ENCODE assay signal across 7 cellular contexts in the genomic region with DNA sequence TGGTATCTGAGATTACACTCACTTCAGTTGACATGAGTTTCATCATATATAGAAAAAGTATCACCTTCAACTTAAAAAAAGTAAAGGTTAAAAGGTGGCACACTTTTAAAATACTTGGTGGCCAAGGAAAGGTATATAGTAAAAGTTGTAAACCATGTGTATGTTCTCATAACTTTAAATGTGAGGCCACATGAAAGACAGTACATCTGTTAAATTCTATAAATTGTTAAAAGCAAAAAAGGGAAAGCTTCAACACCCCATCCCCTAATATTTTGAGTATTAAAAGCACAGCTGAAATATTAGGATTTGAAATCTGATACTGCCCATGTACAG. TPM values are rescaled to one million over a fixed set of nuclear protein-coding genes. Genes with fewer than 3 reads are reported as not detected.
DNase-seq lines count a peak whose midpoint lies in the region; ATAC-seq and TF ChIP-seq lines count a peak whose summit lies in the region.

No MANE protein-coding gene starts in this region.

- DNase-seq in HFFc6 = no peak
- no peak for DNase-seq in activated CD8-positive, alpha-beta T cell treated with anti-CD3 and anti-CD28 coated beads, Interleukin-2, amount 10 ng/mL, durations not matched to agents 7 days and 5 days
- DNase-seq in stimulated activated naive CD8-positive, alpha-beta T cell treated with anti-CD3 and anti-CD28 coated beads, Interleukin-15, amount 100 ng/mL, for 72 hours = no peak
- no peak for DNase-seq in NCI-H82 (lab: John Stamatoyannopoulos, UW)
- no peak for DNase-seq in OCI-M1 (lab: John Stamatoyannopoulos, UW)

- H3K4me3 Mint-ChIP-seq in HFFc6 = peak overlapping the region; percentile 97
- peak overlapping the region; percentile 86 for H3K4me3 Mint-ChIP-seq in activated CD8-positive, alpha-beta T cell treated with anti-CD3 and anti-CD28 coated beads, Interleukin-2, amount 10 ng/mL, durations not matched to agents 7 days and 5 days
- H3K4me3 Mint-ChIP-seq in stimulated activated naive CD8-positive, alpha-beta T cell treated with anti-CD3 and anti-CD28 coated beads, Interleukin-15, amount 100 ng/mL, for 72 hours = peak overlapping the region; percentile 94 to 97

- no peaks in the 10 kb centered on the region for H3K9me3 ChIP-seq in iPS-15b (ENCODE audit: control insufficient read depth, insufficient read depth, low read length)

- H3K36me3 ChIP-seq in iPS-15b (ENCODE audit: control insufficient read depth, insufficient read depth, low read length) = peaks cover 9% of the 10 kb centered on the region

- H3K9me3 Mint-ChIP-seq in HFFc6 = no peaks in the 10 kb centered on the region
- no peaks in the 10 kb centered on the region for H3K9me3 Mint-ChIP-seq in activated CD8-positive, alpha-beta T cell treated with anti-CD3 and anti-CD28 coated beads, Interleukin-2, amount 10 ng/mL, durations not matched to agents 7 days and 5 days (ENCODE audit: insufficient read depth)
- H3K9me3 Mint-ChIP-seq in stimulated activated naive CD8-positive, alpha-beta T cell treated with anti-CD3 and anti-CD28 coated beads, Interleukin-15, amount 100 ng/mL, for 72 hours = no peaks in the 10 kb centered on the region

- H3K9ac ChIP-seq in iPS-15b (ENCODE audit: low read depth, low read length) = no peak overlapping the region

- peaks cover 16% of the 10 kb centered on the region for H3K27me3 Mint-ChIP-seq in HFFc6 (ENCODE audit: insufficient read depth)
- no peaks in the 10 kb centered on the region for H3K27me3 Mint-ChIP-seq in activated CD8-positive, alpha-beta T cell treated with anti-CD3 and anti-CD28 coated beads, Interleukin-2, amount 10 ng/mL, durations not matched to agents 7 days and 5 days (ENCODE audit: low read depth)
- H3K27me3 Mint-ChIP-seq in stimulated activated naive CD8-positive, alpha-beta T cell treated with anti-CD3 and anti-CD28 coated beads, Interleukin-15, amount 100 ng/mL, for 72 hours = no peaks in the 10 kb centered on the region

- ATAC-seq in activated CD8-positive, alpha-beta T cell treated with anti-CD3 and anti-CD28 coated beads, Interleukin-2, amount 10 ng/mL, durations not matched to agents 7 days and 5 days = no peak
- ATAC-seq in stimulated activated naive CD8-positive, alpha-beta T cell treated with anti-CD3 and anti-CD28 coated beads, Interleukin-15, amount 100 ng/mL, for 72 hours = no peak
- no peak for ATAC-seq in HG02870 (IDR thresholded peaks at IDR 0.05; ENCODE audit: unreplicated experiment)

- TF ChIP-seq CTCF in HFFc6 (IDR thresholded peaks at IDR 0.05) = no peak

- peaks cover 20% of the 10 kb centered on the region for H3K4me1 ChIP-seq in iPS-15b (ENCODE audit: control insufficient read depth, insufficient read depth, low read length)

- H3K36me3 Mint-ChIP-seq in HFFc6 (ENCODE audit: low read depth) = peaks cover 50% of the 10 kb centered on the region
- H3K36me3 Mint-ChIP-seq in activated CD8-positive, alpha-beta T cell treated with anti-CD3 and anti-CD28 coated beads, Interleukin-2, amount 10 ng/mL, durations not matched to agents 7 days and 5 days (ENCODE audit: low read depth) = peaks cover 52% of the 10 kb centered on the region

- no peaks in the 10 kb centered on the region for H3K27me3 ChIP-seq in iPS-15b (ENCODE audit: control insufficient read depth, insufficient read depth, low read length)

- POLR2A ChIA-PET in activated CD8-positive, alpha-beta T cell treated with anti-CD3 and anti-CD28 coated beads, Interleukin-2, amount 10 ng/mL, durations not matched to agents 7 days and 5 days (lab: Charles Lee) = interaction anchor here (0.5 to 1.6 kb wide), 9 partner anchors 9 to 480 kb away, joined by 3 to 17 read pairs (median 4); no protein-coding TSS in a partner anchor

- H3K4me3 ChIP-seq in iPS-15b (ENCODE audit: low read depth, low read length) = peak overlapping the region; percentile 15

- H3K27ac Mint-ChIP-seq in HFFc6 = peak overlapping the region; percentile 90
- peak overlapping the region; percentile 82 for H3K27ac Mint-ChIP-seq in activated CD8-positive, alpha-beta T cell treated with anti-CD3 and anti-CD28 coated beads, Interleukin-2, amount 10 ng/mL, durations not matched to agents 7 days and 5 days
- peak overlapping the region; percentile 3 to 95 for H3K27ac Mint-ChIP-seq in stimulated activated naive CD8-positive, alpha-beta T cell treated with anti-CD3 and anti-CD28 coated beads, Interleukin-15, amount 100 ng/mL, for 72 hours

- CTCF ChIA-PET in activated CD8-positive, alpha-beta T cell treated with anti-CD3 and anti-CD28 coated beads, Interleukin-2, amount 10 ng/mL, durations not matched to agents 7 days and 5 days (lab: Charles Lee) = interaction anchor here (0.8 to 3.0 kb wide), 11 partner anchors 9 to 501 kb away, joined by 3 to 32 read pairs (median 3); no protein-coding TSS in a partner anchor

- H3K4me1 Mint-ChIP-seq in HFFc6 (ENCODE audit: low read depth) = peaks cover 81% of the 10 kb centered on the region
- peaks cover 53% of the 10 kb centered on the region for H3K4me1 Mint-ChIP-seq in activated CD8-positive, alpha-beta T cell treated with anti-CD3 and anti-CD28 coated beads, Interleukin-2, amount 10 ng/mL, durations not matched to agents 7 days and 5 days (ENCODE audit: low read depth)
- H3K4me1 Mint-ChIP-seq in stimulated activated naive CD8-positive, alpha-beta T cell treated with anti-CD3 and anti-CD28 coated beads, Interleukin-15, amount 100 ng/mL, for 72 hours = peaks cover 36% of the 10 kb centered on the region

RNA-seq across cellular contexts. Expression of a gene that starts 5.6 kb away (rescaled TPM):
- 10 to 100 TPM; 58.6 to 87.1 (median 73.2) TPM for total RNA-seq in HFFc6 (2021; fragmentation: NEBNext Ultra II Directional; extraction: Animal tissue kit (Norgen Biotek cat#: 25700))
- total RNA-seq in activated CD8-positive, alpha-beta T cell treated with anti-CD3 and anti-CD28 coated beads, Interleukin-2, amount 10 ng/mL, durations not matched to agents 7 days and 5 days = 10 to 100 TPM; 71.5 to 72.0 TPM
